8 cellular contexts compared by ENCODE assay signal in genomic region chr22:43862074-43862881, GRCh38. TPM values are rescaled to one million over a fixed set of nuclear protein-coding genes. Genes with fewer than 3 reads are reported as not detected.
A peak's percentile ranks its signal among the peaks of the same experiment; 100 is the strongest.
DNase-seq lines count a peak whose midpoint lies in the region; ATAC-seq and TF ChIP-seq lines count a peak whose summit lies in the region.

Gene SULT4A1, minus strand, starts transcription at chr22:43862513. Its CDS starts 131 bp downstream, at chr22:43862382.

- 3 to 4% methylated on average over 16 to 68 of the region's 121 CpGs for WGBS in GM23248 (ENCODE audit: low coverage in 1 of 2, low lambda C conversion rate in 2 of 2, missing lambda C conversion rate in 2 of 2), 2 experiments

- TF ChIP-seq POLR2A in erythroblast (IDR thresholded peaks at IDR 0.05; ENCODE audit: low read length): no peak

- no peaks in the 10 kb centered on the region for H3K9me2 ChIP-seq in GM23248 (ENCODE audit: insufficient read depth)

- ATAC-seq in GM18520 (IDR thresholded peaks at IDR 0.05; ENCODE audit: unreplicated experiment): no peak

- no peak within 1 kb of the TSS for H3K4me3 ChIP-seq in GM23248
- no peak within 1 kb of the TSS for H3K4me3 ChIP-seq in parathyroid adenoma (ENCODE audit: low read depth, low read length)

- H3K79me2 ChIP-seq in GM23248 (ENCODE audit: insufficient read depth) (no peaks in the 10 kb centered on the region), parathyroid adenoma (no peaks in the 10 kb centered on the region)

- H2AFZ ChIP-seq in GM23248 (no peak within 1 kb of the TSS), parathyroid adenoma (peak within 1 kb of the TSS; percentile 76)

- no peaks in the 10 kb centered on the region for H3F3A ChIP-seq in GM23248 (ENCODE audit: insufficient read depth)

- H3K27ac ChIP-seq in GM23248 (no peak within 1 kb of the TSS), parathyroid adenoma (peak within 1 kb of the TSS; percentile 36)

- no peaks in the 10 kb centered on the region for H4K20me1 ChIP-seq in GM23248 (ENCODE audit: insufficient read depth)

- no peak within 1 kb of the TSS for H3K9ac ChIP-seq in GM23248
- H3K9ac ChIP-seq in parathyroid adenoma: no peak within 1 kb of the TSS

- H3K36me3 ChIP-seq in GM23248 (ENCODE audit: low read depth): no peaks in the 10 kb centered on the region
- no peaks in the 10 kb centered on the region for H3K36me3 ChIP-seq in parathyroid adenoma (ENCODE audit: control insufficient read depth, insufficient read depth, low read length)

- in situ Hi-C loops in GM23248 (cut with MboI): no loop called here

- H3K9me3 ChIP-seq in GM23248 (ENCODE audit: low read depth) (no peaks in the 10 kb centered on the region), parathyroid adenoma (ENCODE audit: control insufficient read depth, low read length) (no peaks in the 10 kb centered on the region)

- no peak for TF ChIP-seq CTCF in parathyroid adenoma (IDR thresholded peaks at IDR 0.05)

- H3K4me1 ChIP-seq in GM23248 (ENCODE audit: insufficient read depth) (no peaks in the 10 kb centered on the region), parathyroid adenoma (no peaks in the 10 kb centered on the region)

- DNase-seq in GM23248 (peak; percentile 46), NCI-H345 treated with DMSO at 0.1 percent for 48 hours (lab: John Stamatoyannopoulos, UW; ENCODE audit: unreplicated experiment) (peak; percentile 17), erythroblast (lab: John Stamatoyannopoulos, UW) (peak; percentile 48), superior temporal gyrus (ENCODE audit: extremely low spot score) (no peak), DMS79 treated with DMSO at 0.1 percent for 48 hours (lab: John Stamatoyannopoulos, UW) (no peak), 8988T (no peak)

- H3K4me2 ChIP-seq in GM23248 (ENCODE audit: unreplicated experiment) (no peak within 1 kb of the TSS), parathyroid adenoma (ENCODE audit: low read length) (peak within 1 kb of the TSS; percentile 51)

- peaks cover 47% of the 10 kb centered on the region for H3K27me3 ChIP-seq in GM23248 (replicated peaks; ENCODE audit: insufficient read depth)
- H3K27me3 ChIP-seq in parathyroid adenoma (ENCODE audit: control insufficient read depth, insufficient read depth, low read length): no peaks in the 10 kb centered on the region

RNA-seq across cellular contexts. Expression of gene SULT4A1, which starts in this region (rescaled TPM):
- total RNA-seq in GM23248 (2014; rRNA removed; shearing (Covaris generic)): not detected in 2 replicates
- not detected in 2 replicates for polyA plus RNA-seq in GM23248 (2016; fragmentation: Nextera tagmentation; extraction: Ambion mirVana)

Comparison
In these comparisons a context has a peak if more than half of its experiments do, and no peak if none do; other contexts are left out.
1. Peak in DNase-seq in GM23248; RNA of the gene not detected or under 1 TPM.
2. DNase-seq: peak in NCI-H345 treated with DMSO at 0.1 percent for 48 hours (single experiment) and erythroblast (2 of 2); none in superior temporal gyrus (single experiment), DMS79 treated with DMSO at 0.1 percent for 48 hours (single experiment) and 8988T (single experiment).